ENCODE assay signal across 18 cellular contexts in the genomic region with DNA sequence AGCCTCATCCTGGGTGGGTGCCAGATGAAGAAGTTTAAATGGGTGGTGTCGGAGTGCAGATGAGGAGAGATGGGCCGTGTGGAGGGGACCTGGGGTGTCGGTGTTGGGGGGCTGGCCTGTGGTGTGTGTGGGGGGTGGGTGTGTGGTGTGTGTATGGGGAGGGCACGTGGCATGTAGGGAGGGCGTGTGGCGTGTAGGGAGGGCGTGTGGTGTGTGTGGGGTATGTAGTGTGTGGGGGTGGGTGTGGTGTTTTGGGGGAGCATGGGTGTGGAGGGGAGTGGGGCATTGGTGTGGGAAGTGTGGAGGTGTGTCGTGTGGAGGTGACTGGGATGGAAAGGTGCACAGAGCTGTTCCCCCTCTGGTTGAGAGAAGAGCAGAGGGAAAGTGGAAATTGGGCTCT. TPM values are rescaled to one million over a fixed set of nuclear protein-coding genes. Genes with fewer than 3 reads are reported as not detected.
DNase-seq lines count a peak whose midpoint lies in the region; ATAC-seq and TF ChIP-seq lines count a peak whose summit lies in the region.
"Had no signal": no experiment of that assay in that cellular context is flagged by ENCODE, and none has a peak within 500 bp of the region (broad histone marks: within the 10 kb centered on the region; RNA-seq: fewer than 3 reads in every experiment).

No MANE protein-coding gene starts in this region.

- H4K8ac ChIP-seq in trophoblast cell (ENCODE audit: low read depth, low read length), result no peak overlapping the region

- H3K27ac ChIP-seq in endodermal cell (ENCODE audit: low read depth, low read length) (no peak overlapping the region), trophoblast cell (ENCODE audit: low read depth, low read length) (no peak overlapping the region), prostate gland (no peak overlapping the region)
- H3K27ac ChIP-seq: 22Rv1, A549 had no signal

- H2AK5ac ChIP-seq in trophoblast cell (ENCODE audit: low read length), result no peak overlapping the region

- no peak overlapping the region for H4K12ac ChIP-seq in trophoblast cell (ENCODE audit: low read depth, low read length)

- no peak overlapping the region for H3K18ac ChIP-seq in trophoblast cell (ENCODE audit: low read length)

- intact Hi-C loops in cardiac septum (cut with DNase I), result no loop called here
- intact Hi-C loops in Right ventricle myocardium superior (cut with DNase I), result no loop called here
- intact Hi-C loops in prostate gland (cut with DNase I), result no loop called here

- no peaks in the 10 kb centered on the region for H3K79me2 ChIP-seq in trophoblast cell (ENCODE audit: control insufficient read depth, insufficient read depth, low read length, poor library complexity)

- WGBS in endodermal cell (ENCODE audit: insufficient coverage in 1 of 2, insufficient read length in 1 of 2), 2 experiments, result 88 to 96% methylated on average over 7 to 8 of the region's 8 CpGs
- 100% methylated on average over 4 of the region's 8 CpGs for WGBS in trophoblast cell (ENCODE audit: extremely low coverage, insufficient coverage, insufficient read length)
- WGBS in prostate gland, result 94% methylated on average over 8 of the region's 8 CpGs

- H2AFZ ChIP-seq in trophoblast cell (ENCODE audit: insufficient read depth, low read length, poor library complexity), result no peak overlapping the region

- ATAC-seq in Right ventricle myocardium superior (ENCODE audit: poor library complexity), result no peak
- ATAC-seq: A549, HCT116 had no signal

- H3K4ac ChIP-seq in trophoblast cell (ENCODE audit: low read depth, low read length), result no peak overlapping the region

- H4K91ac ChIP-seq in trophoblast cell (ENCODE audit: low read depth, low read length), result no peak overlapping the region

- peaks cover 12% of the 10 kb centered on the region for H3K4me1 Mint-ChIP-seq in endodermal cell

- H3K27ac Mint-ChIP-seq in endodermal cell, result peak overlapping the region; percentile 27
- H3K27ac Mint-ChIP-seq: CD4-positive, alpha-beta memory T cell had no signal

- H3K9ac ChIP-seq in endodermal cell (ENCODE audit: extremely low read depth, low read length, poor library complexity, severe bottlenecking) (no peak overlapping the region), trophoblast cell (ENCODE audit: low read length) (no peak overlapping the region)

- no peaks in the 10 kb centered on the region for H3K79me1 ChIP-seq in trophoblast cell (ENCODE audit: low read length)

- H3K27me3 ChIP-seq in endodermal cell (ENCODE audit: control insufficient read depth, insufficient read depth, low read length, poor library complexity, severe bottlenecking) (no peaks in the 10 kb centered on the region), trophoblast cell (ENCODE audit: insufficient read depth, low read length) (no peaks in the 10 kb centered on the region), prostate gland (replicated peaks; ENCODE audit: insufficient read depth) (no peaks in the 10 kb centered on the region)

- peaks cover 8% of the 10 kb centered on the region for H3K9me3 Mint-ChIP-seq in endodermal cell
- H3K9me3 Mint-ChIP-seq: CD4-positive, alpha-beta memory T cell had no signal

- TF ChIP-seq POLR2A in prostate gland (IDR thresholded peaks at IDR 0.05), result no peak

- no peak overlapping the region for H2BK120ac ChIP-seq in trophoblast cell (ENCODE audit: insufficient read depth, low read length, poor library complexity)

- no peak overlapping the region for H2BK12ac ChIP-seq in trophoblast cell (ENCODE audit: low read length)

- H3K36me3 Mint-ChIP-seq in endodermal cell (ENCODE audit: low read depth), result peaks cover 25% of the 10 kb centered on the region

- H3K9me3 ChIP-seq in endodermal cell (ENCODE audit: control insufficient read depth, low read length) (peaks cover 10% of the 10 kb centered on the region), trophoblast cell (ENCODE audit: insufficient read depth, low read depth, low read length) (no peaks in the 10 kb centered on the region), prostate gland (no peaks in the 10 kb centered on the region)
- H3K9me3 ChIP-seq: A549 had no signal

- TF ChIP-seq CTCF in endodermal cell (conservative IDR thresholded peaks at IDR 0.05) (no peak), prostate gland (IDR thresholded peaks at IDR 0.05) (no peak)

- H3K4me2 ChIP-seq in trophoblast cell (ENCODE audit: low read length), result no peak overlapping the region
- H3K4me2 ChIP-seq: A549 had no signal

- H3K4me3 ChIP-seq in endodermal cell (ENCODE audit: low read length), result no peak overlapping the region
- H3K4me3 ChIP-seq in trophoblast cell (ENCODE audit: low read depth, low read length), result peak overlapping the region; percentile 31
- no peak overlapping the region for H3K4me3 ChIP-seq in prostate gland
- H3K4me3 ChIP-seq: A549 had no signal

- no peak overlapping the region for H3K23ac ChIP-seq in trophoblast cell (ENCODE audit: low read length)

- no peak overlapping the region for H3K14ac ChIP-seq in trophoblast cell (ENCODE audit: low read length)

- peaks cover 6% of the 10 kb centered on the region for H3K36me3 ChIP-seq in endodermal cell (ENCODE audit: control insufficient read depth, insufficient read depth, low read length)
- peaks cover 4 to 8% of the 10 kb centered on the region in 2 experiments for H3K36me3 ChIP-seq in trophoblast cell (ENCODE audit: control insufficient read depth in 1 of 2, insufficient read depth in 2 of 2, low read length in 2 of 2)
- H3K36me3 ChIP-seq in prostate gland, result no peaks in the 10 kb centered on the region

- H2BK5ac ChIP-seq in trophoblast cell (ENCODE audit: low read depth, low read length, poor library complexity), result no peak overlapping the region

- no peak overlapping the region for H3K4me3 Mint-ChIP-seq in endodermal cell
- H3K4me3 Mint-ChIP-seq: CD4-positive, alpha-beta memory T cell had no signal

- H3K27me3 Mint-ChIP-seq in endodermal cell (ENCODE audit: insufficient read depth), result no peaks in the 10 kb centered on the region
- H3K27me3 Mint-ChIP-seq: CD4-positive, alpha-beta memory T cell had no signal

- DNase-seq in cardiac septum (ENCODE audit: low spot score) (peak; percentile 51), Right ventricle myocardium superior (no peak), endodermal cell (no peak), trophoblast cell (no peak), NCI-H187 treated with DMSO at 0.1 percent for 48 hours (lab: John Stamatoyannopoulos, UW) (no peak), prostate gland (ENCODE audit: low spot score) (no peak), HK-2 (ENCODE audit: unreplicated experiment) (no peak)
- DNase-seq: AML-193; CD4-positive, alpha-beta memory T cell; DMS79 treated with DMSO at 0.1 percent for 48 hours; GF-D8; GOT3 had no signal

- H3K4me1 ChIP-seq in endodermal cell (ENCODE audit: control insufficient read depth, insufficient read depth, low read length) (no peaks in the 10 kb centered on the region), trophoblast cell (ENCODE audit: control insufficient read depth in 1 of 2, insufficient read depth in 2 of 2, low read length in 2 of 2) (no peaks in the 10 kb centered on the region), prostate gland (replicated peaks) (no peaks in the 10 kb centered on the region)
- H3K4me1 ChIP-seq: A549 had no signal

RNA-seq across cellular contexts. Expression of a gene that starts 34.5 kb away (rescaled TPM):
- 0.16 TPM for total RNA-seq in cardiac septum
- total RNA-seq in Right ventricle myocardium superior, result not detected
- total RNA-seq in endodermal cell, result not detected
- not detected for polyA plus RNA-seq in endodermal cell (2013, experiment 1 of 2)
- not detected for polyA plus RNA-seq in endodermal cell (2013, experiment 2 of 2)
- not detected in 2 replicates for polyA plus RNA-seq in trophoblast cell (2013)
- under 1 TPM in 1 of 2 donors, not detected in 1; 0.80 TPM for total RNA-seq in prostate gland
- total RNA-seq: CD4-positive, alpha-beta memory T cell; H7; HT-29 had no signal
- polyA plus RNA-seq: A549; BJ; CD4-positive, alpha-beta memory T cell had no signal
